In the genomic region with DNA sequence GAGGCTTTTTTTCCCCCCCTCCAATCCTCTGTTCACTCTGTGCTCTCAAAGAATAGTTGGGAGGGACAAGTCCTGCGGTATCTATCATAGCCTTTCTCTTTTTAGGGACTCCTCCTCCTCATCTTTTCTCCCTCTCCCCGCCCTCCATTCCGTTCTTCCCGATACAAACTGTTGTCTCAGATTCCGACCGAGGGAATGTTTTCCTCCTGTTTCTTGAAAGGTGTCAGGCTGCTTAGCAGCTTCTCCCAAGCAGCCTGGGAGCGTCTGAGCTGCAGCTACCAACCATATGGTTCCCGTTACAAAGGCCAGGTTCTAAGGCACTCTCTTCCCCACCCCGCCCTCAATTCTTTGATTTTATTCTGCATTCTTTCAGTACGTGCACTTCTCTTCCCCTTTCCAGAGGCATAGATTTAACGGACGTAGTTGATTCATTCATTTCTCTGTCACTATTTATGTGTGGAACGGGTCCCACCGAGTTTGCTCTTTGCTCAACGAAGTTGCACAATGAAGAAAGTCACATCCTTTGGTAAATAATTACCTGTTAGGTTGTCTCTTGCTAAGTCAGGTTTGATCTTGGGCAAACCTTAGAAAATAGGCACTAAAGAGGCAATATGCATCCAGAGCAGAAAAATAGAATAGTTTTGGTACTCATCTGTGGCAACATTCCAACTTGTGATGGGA, we compare ENCODE assay signal across 10 cellular contexts. TPM values are rescaled to one million over a fixed set of nuclear protein-coding genes. Genes with fewer than 3 reads are reported as not detected.
DNase-seq lines count a peak whose midpoint lies in the region; ATAC-seq and TF ChIP-seq lines count a peak whose summit lies in the region.
"Had no signal": no experiment of that assay in that cellular context is flagged by ENCODE, and none has a peak within 500 bp of the region (broad histone marks: within the 10 kb centered on the region; RNA-seq: fewer than 3 reads in every experiment).

No MANE protein-coding gene starts in this region.

- no peaks in the 10 kb centered on the region for H3K9me3 Mint-ChIP-seq in CD8-positive, alpha-beta T cell

- H3K27ac Mint-ChIP-seq in CD8-positive, alpha-beta T cell, result no peak overlapping the region

- TF ChIP-seq CTCF in mammary epithelial cell (conservative IDR thresholded peaks at IDR 0.05 in 1 of 2, IDR thresholded peaks at IDR 0.05 in 1 of 2; ENCODE audit: extremely low read depth in 1 of 2, insufficient read depth in 1 of 2, low read depth in 1 of 2, low read length in 2 of 2) (no peak), upper lobe of left lung (IDR thresholded peaks at IDR 0.05) (no peak)
- TF ChIP-seq CTCF in CD8-positive, alpha-beta T cell (IDR thresholded peaks at IDR 0.05), result no peak

- CTCF ChIA-PET in mammary epithelial cell (lab: Charles Lee; ENCODE audit: low non-redundant PET), result interaction anchor here (0.6 kb wide), 1 partner anchor 683 kb away, joined by 12 read pairs; no protein-coding TSS in a partner anchor
- CTCF ChIA-PET in CD8-positive, alpha-beta T cell (lab: Charles Lee), result no interaction called here

- intact Hi-C loops in mammary epithelial cell (cut with micrococcal nuclease), result loop anchor here (1.0 to 5.0 kb wide), 8 partner anchors 9 to 634 kb away; no protein-coding TSS in a partner anchor
- intact Hi-C loops in CD8-positive, alpha-beta T cell (cut with DNase I, micrococcal nuclease), result no loop called here

- peak overlapping the region; percentile 95 for H2AFZ ChIP-seq in mammary epithelial cell (ENCODE audit: low read depth, low read length)

- POLR2A ChIA-PET in CD8-positive, alpha-beta T cell (lab: Charles Lee), result no interaction called here

- in situ Hi-C loops in mammary epithelial cell (cut with MboI; ENCODE audit: low sequenced_read_pairs in 2 of 2), result no loop called here

- peak overlapping the region; percentile 96 for H3K4me2 ChIP-seq in mammary epithelial cell (ENCODE audit: insufficient read depth, low read depth, low read length)
- H3K4me2 ChIP-seq: BLaER1 treated with 17β-estradiol and CSF1 and Interleukin-3, amounts not matched to agents 10 nM and 100 nM had no signal

- H4K20me1 ChIP-seq in mammary epithelial cell (ENCODE audit: insufficient read depth, low read length), result no peaks in the 10 kb centered on the region
- H4K20me1 ChIP-seq: BLaER1 treated with 17β-estradiol and CSF1 and Interleukin-3, amounts not matched to agents 10 nM and 100 nM had no signal

- H3K4me3 Mint-ChIP-seq in CD8-positive, alpha-beta T cell, result no peak overlapping the region

- no peaks in the 10 kb centered on the region for H3K4me1 ChIP-seq in mammary epithelial cell (ENCODE audit: insufficient read depth, low read length)
- peaks cover 0 to 22% (median 4%) of the 10 kb centered on the region in 4 donors for H3K4me1 ChIP-seq in upper lobe of left lung
- H3K4me1 ChIP-seq in CD8-positive, alpha-beta T cell (ENCODE audit: insufficient read depth, low read length), result no peaks in the 10 kb centered on the region
- H3K4me1 ChIP-seq: BLaER1 treated with 17β-estradiol and CSF1 and Interleukin-3, amounts not matched to agents 10 nM and 100 nM had no signal

- peak overlapping the region; percentile 64 for H3K9ac ChIP-seq in mammary epithelial cell (ENCODE audit: insufficient read depth, low read length)
- H3K9ac ChIP-seq: BLaER1 treated with 17β-estradiol and CSF1 and Interleukin-3, amounts not matched to agents 10 nM and 100 nM had no signal

- no peaks in the 10 kb centered on the region for H3K36me3 Mint-ChIP-seq in CD8-positive, alpha-beta T cell

- H3K27ac ChIP-seq in mammary epithelial cell (ENCODE audit: insufficient read depth, low read depth, low read length), result peak overlapping the region; percentile 55
- H3K27ac ChIP-seq in upper lobe of left lung, result peak overlapping the region; percentile 94 to 98 (median 97)
- no peak overlapping the region for H3K27ac ChIP-seq in CD8-positive, alpha-beta T cell (ENCODE audit: low read depth, low read length)
- H3K27ac ChIP-seq: BLaER1 treated with 17β-estradiol and CSF1 and Interleukin-3, amounts not matched to agents 10 nM and 100 nM had no signal

- H3K27me3 ChIP-seq in mammary epithelial cell (ENCODE audit: insufficient read depth, low read length) (no peaks in the 10 kb centered on the region), upper lobe of left lung (peaks cover 0 to 9% (median 4%) of the 10 kb centered on the region in 4 donors)
- H3K27me3 ChIP-seq in CD8-positive, alpha-beta T cell (ENCODE audit: insufficient read depth, low read length), result no peaks in the 10 kb centered on the region

- H3K79me2 ChIP-seq in mammary epithelial cell (ENCODE audit: insufficient read depth, low read length), result peaks cover 66% of the 10 kb centered on the region

- DNase-seq in NCI-H524 (lab: John Stamatoyannopoulos, UW), result peak; percentile 64 to 67
- no peak for DNase-seq in NCI-H524 treated with DMSO at 0.1 percent for 48 hours (lab: John Stamatoyannopoulos, UW)
- peak; percentile 50 for DNase-seq in mammary epithelial cell
- peak; percentile 56 for DNase-seq in kidney tubule cell (ENCODE audit: low spot score)
- DNase-seq in upper lobe of left lung, result no peak
- DNase-seq in CD8-positive, alpha-beta T cell, result no peak
- no peak for DNase-seq in pons (ENCODE audit: low spot score)
- no peak for DNase-seq in NCI-H774 (lab: John Stamatoyannopoulos, UW)
- DNase-seq: activated gamma-delta T cell had no signal

- peak overlapping the region; percentile 80 to 98 (median 85) for H3K4me3 ChIP-seq in mammary epithelial cell (replicated peaks in 1 of 3; ENCODE audit: insufficient read depth in 1 of 3, low read depth in 2 of 3, low read length in 3 of 3)
- peak overlapping the region; percentile 36 to 74 (median 64) for H3K4me3 ChIP-seq in upper lobe of left lung
- no peak overlapping the region for H3K4me3 ChIP-seq in CD8-positive, alpha-beta T cell (ENCODE audit: low read depth, low read length)
- H3K4me3 ChIP-seq: BLaER1 treated with 17β-estradiol and CSF1 and Interleukin-3, amounts not matched to agents 10 nM and 100 nM had no signal

- under 1% methylated on average over 14 of the region's 15 CpGs for WGBS in mammary epithelial cell (ENCODE audit: low coverage, missing lambda C conversion rate)
- WGBS in upper lobe of left lung, 2 donors, result 1 to 3% methylated on average over 15 of the region's 15 CpGs

- H3K9me3 ChIP-seq in mammary epithelial cell (replicated peaks; ENCODE audit: insufficient read depth, low read length), result no peaks in the 10 kb centered on the region
- no peaks in the 10 kb centered on the region for H3K9me3 ChIP-seq in upper lobe of left lung
- H3K9me3 ChIP-seq in CD8-positive, alpha-beta T cell (ENCODE audit: low read length), result no peaks in the 10 kb centered on the region

- peak; percentile 7 to 26 for ATAC-seq in upper lobe of left lung (ENCODE audit: low FRiP score in 2 of 2)
- ATAC-seq in CD8-positive, alpha-beta T cell, result no peak

- no TSS peak for BruUV-seq in mammary epithelial cell (replicated peaks; lab: Mats Ljungman, UMichigan)

- TF ChIP-seq EP300 in upper lobe of left lung (IDR thresholded peaks at IDR 0.05), result no peak

- TF ChIP-seq POLR2A in upper lobe of left lung (IDR thresholded peaks at IDR 0.05), result no peak

- dilution Hi-C loops in mammary epithelial cell (cut with HindIII; ENCODE audit: low sequenced_read_pairs), result no loop called here

- H3K27me3 Mint-ChIP-seq in CD8-positive, alpha-beta T cell (ENCODE audit: low read depth), result peaks cover 34% of the 10 kb centered on the region

- H3K4me1 Mint-ChIP-seq in CD8-positive, alpha-beta T cell (ENCODE audit: low read depth), result peaks cover 5% of the 10 kb centered on the region

- H3K36me3 ChIP-seq in mammary epithelial cell (ENCODE audit: insufficient read depth, low read length), result no peaks in the 10 kb centered on the region
- no peaks in the 10 kb centered on the region for H3K36me3 ChIP-seq in upper lobe of left lung
- no peaks in the 10 kb centered on the region for H3K36me3 ChIP-seq in CD8-positive, alpha-beta T cell (ENCODE audit: insufficient read depth, low read length)
- H3K36me3 ChIP-seq: BLaER1 treated with 17β-estradiol and CSF1 and Interleukin-3, amounts not matched to agents 10 nM and 100 nM had no signal

RNA-seq across cellular contexts. Expression of a gene that starts 2.8 kb away (rescaled TPM):
- 100 to 1,000 TPM in 1 of 2 donors, 10 to 100 TPM in 1; 43.7 to 105 TPM for total RNA-seq in mammary epithelial cell
- polyA plus RNA-seq in mammary epithelial cell, result 27.1 TPM
- 84.1 TPM for polyA minus RNA-seq in mammary epithelial cell
- total RNA-seq in upper lobe of left lung, result 100 to 1,000 TPM in 2 of 6 donors, 10 to 100 TPM in 4; 21.0 to 133 (median 84.0) TPM
- total RNA-seq in CD8-positive, alpha-beta T cell, result not detected

Comparison
In these comparisons a context has a peak if more than half of its experiments do, and no peak if none do; other contexts are left out.
1. DNase-seq: peak in NCI-H524 (2 of 2), mammary epithelial cell (single experiment) and kidney tubule cell (single experiment); none in NCI-H524 treated with DMSO at 0.1 percent for 48 hours (single experiment), upper lobe of left lung (0 of 2), CD8-positive, alpha-beta T cell (0 of 7), pons (single experiment) and NCI-H774 (single experiment).
2. RNA of a gene that starts 2.8 kb away (total RNA-seq): 43.7 to 105 TPM in mammary epithelial cell and 21.0 to 133 TPM in upper lobe of left lung; not detected in CD8-positive, alpha-beta T cell; every median in the first group is over 10 times any median in the second.